In the genomic region with DNA sequence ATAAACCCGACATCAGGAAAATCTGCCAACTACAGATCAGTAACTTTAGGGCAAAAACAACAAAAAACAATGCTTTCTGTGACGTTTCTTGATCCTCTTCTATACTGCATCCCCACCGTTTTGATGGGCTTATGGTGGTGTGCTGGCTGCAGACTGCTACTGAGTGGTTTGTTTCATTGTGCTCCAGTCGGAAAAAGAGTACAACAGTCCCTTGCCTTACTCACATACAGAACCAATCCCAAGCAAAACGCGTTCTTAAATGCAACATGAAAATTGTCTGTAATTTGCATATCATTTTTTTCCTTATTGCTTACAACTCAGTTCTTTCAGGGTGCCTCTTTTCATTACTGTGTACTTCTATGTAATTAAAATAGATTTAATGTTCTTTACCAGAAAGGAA, we compare ENCODE assay signal across 8 cellular contexts. TPM values are rescaled to one million over a fixed set of nuclear protein-coding genes. Genes with fewer than 3 reads are reported as not detected.
DNase-seq lines count a peak whose midpoint lies in the region; ATAC-seq and TF ChIP-seq lines count a peak whose summit lies in the region.

No MANE protein-coding gene starts in this region.

- H3K27me3 Mint-ChIP-seq in natural killer cell (ENCODE audit: low read depth in 2 of 2) = no peaks in the 10 kb centered on the region

- H3K4me1 Mint-ChIP-seq in natural killer cell = peaks cover 40 to 52% of the 10 kb centered on the region in 2 donors

- H3K9me3 ChIP-seq in duodenal mucosa (ENCODE audit: control insufficient read depth in 1 of 2, low read length in 2 of 2) = no peaks in the 10 kb centered on the region

- H3K36me3 Mint-ChIP-seq in natural killer cell = no peaks in the 10 kb centered on the region

- intact Hi-C loops in natural killer cell (cut with micrococcal nuclease) = loop anchor here (2.0 to 10.0 kb wide), 3 partner anchors 329 to 1063 kb away; a partner anchor contains a TSS

- H3K4me3 Mint-ChIP-seq in natural killer cell = peak overlapping the region; percentile 91

- peak; percentile 56 for TF ChIP-seq POLR2A in GM18505 (IDR thresholded peaks at IDR 0.05; ENCODE audit: borderline replicate concordance, extremely low read depth, insufficient read depth, insufficient read length)

- peaks cover 29 to 30% of the 10 kb centered on the region in 2 donors for H3K4me1 ChIP-seq in duodenal mucosa (ENCODE audit: control insufficient read depth in 1 of 2, insufficient read depth in 2 of 2, low read length in 2 of 2)

- peak overlapping the region; percentile 88 to 95 for H3K27ac Mint-ChIP-seq in natural killer cell

- peak overlapping the region; percentile 79 to 88 for H3K4me3 ChIP-seq in duodenal mucosa (ENCODE audit: low read depth in 1 of 2, low read length in 2 of 2)

- peak; percentile 2 for DNase-seq in NCI-H748 treated with DMSO at 0.1 percent for 48 hours (lab: John Stamatoyannopoulos, UW)
- DNase-seq in natural killer cell = no peak
- DNase-seq in NCI-H524 (lab: John Stamatoyannopoulos, UW) = no peak
- no peak for DNase-seq in stimulated activated CD4-positive, alpha-beta T cell treated with anti-CD3 and anti-CD28 coated beads, Interleukin-1b, Interleukin-23, amount 100 ng/mL, for 48 hours
- DNase-seq in cerebellar nuclear complex (lab: John Stamatoyannopoulos, UW) = no peak

- peak overlapping the region; percentile 22 for H3K27ac ChIP-seq in duodenal mucosa (ENCODE audit: low read depth, low read length)

- no peak for ATAC-seq in GM18505 (IDR thresholded peaks at IDR 0.05; ENCODE audit: unreplicated experiment)
- ATAC-seq in natural killer cell = no peak
- ATAC-seq in GM21526 (IDR thresholded peaks at IDR 0.05; ENCODE audit: low FRiP score, unreplicated experiment) = no peak

- no peak for TF ChIP-seq CTCF in natural killer cell (IDR thresholded peaks at IDR 0.05)

- H3K9me3 Mint-ChIP-seq in natural killer cell = no peaks in the 10 kb centered on the region

- peak overlapping the region; percentile 69 to 86 for H3K9ac ChIP-seq in duodenal mucosa (ENCODE audit: low read depth in 1 of 2, low read length in 2 of 2)

- H3K36me3 ChIP-seq in duodenal mucosa (ENCODE audit: control insufficient read depth in 1 of 2, insufficient read depth in 2 of 2, low read length in 2 of 2) = no peaks in the 10 kb centered on the region

- no peaks in the 10 kb centered on the region for H3K27me3 ChIP-seq in duodenal mucosa (ENCODE audit: control insufficient read depth in 1 of 2, insufficient read depth in 2 of 2, low read length in 2 of 2)

RNA-seq across cellular contexts. Expression of a gene that starts 2.3 kb away (rescaled TPM):
- 10 to 100 TPM; 38.9 to 49.5 (median 40.6) TPM for total RNA-seq in natural killer cell
